In genomic region chr15:64751464-64751863, GRCh38 we compare ENCODE assay signal across 19 cellular contexts. TPM values are rescaled to one million over a fixed set of nuclear protein-coding genes. Genes with fewer than 3 reads are reported as not detected.
DNase-seq lines count a peak whose midpoint lies in the region; ATAC-seq and TF ChIP-seq lines count a peak whose summit lies in the region.
"Had no signal": no experiment of that assay in that cellular context is flagged by ENCODE, and none has a peak within 500 bp of the region (broad histone marks: within the 10 kb centered on the region; RNA-seq: fewer than 3 reads in every experiment).

No MANE protein-coding gene starts in this region.

- no CpG with 5 or more reads among the region's 13 CpGs for WGBS in mesendoderm (ENCODE audit: extremely low coverage, insufficient coverage, low lambda C conversion rate)
- 81 to 89% (median 86%) methylated on average over 10 to 13 of the region's 13 CpGs for WGBS in stomach, 5 donors

- peaks cover 93% of the 10 kb centered on the region for H3K79me2 ChIP-seq in mesendoderm (ENCODE audit: control insufficient read depth, insufficient read depth, low read length)

- H3K27ac ChIP-seq in coronary artery (peak overlapping the region; percentile 14 to 16), mesendoderm (ENCODE audit: low read depth, low read length) (no peak overlapping the region), stomach (peak overlapping the region in 3 of 5 donors; percentile 55 to 76 (median 76))
- H3K27ac ChIP-seq: KMS-11, RWPE1 had no signal

- H3K36me3 ChIP-seq in mesendoderm (ENCODE audit: control insufficient read depth, insufficient read depth, low read length), result peaks cover 10% of the 10 kb centered on the region
- peaks cover 0 to 6% (median 3%) of the 10 kb centered on the region in 4 donors for H3K36me3 ChIP-seq in stomach

- H2BK15ac ChIP-seq in mesendoderm (replicated peaks; ENCODE audit: low read depth), result no peak overlapping the region

- no peak for TF ChIP-seq POLR2A in stomach (IDR thresholded peaks at IDR 0.05)

- no peak for TF ChIP-seq EP300 in stomach (IDR thresholded peaks at IDR 0.05)

- H2BK5ac ChIP-seq in mesendoderm (ENCODE audit: low read length), result no peak overlapping the region

- H3K23ac ChIP-seq in mesendoderm (ENCODE audit: low read length), result no peak overlapping the region

- peaks cover 32% of the 10 kb centered on the region for H3K79me1 ChIP-seq in mesendoderm (ENCODE audit: low read length)

- TF ChIP-seq CTCF in coronary artery (IDR thresholded peaks at IDR 0.05) (no peak), stomach (IDR thresholded peaks at IDR 0.05) (no peak)

- no peak overlapping the region for H3K4me3 ChIP-seq in coronary artery
- H3K4me3 ChIP-seq in mesendoderm (ENCODE audit: low read length), result no peak overlapping the region
- no peak overlapping the region for H3K4me3 ChIP-seq in stomach

- H2AK5ac ChIP-seq in mesendoderm (ENCODE audit: low read length), result no peak overlapping the region

- H3K4me2 ChIP-seq in mesendoderm (ENCODE audit: low read length), result no peak overlapping the region
- H3K4me2 ChIP-seq: KMS-11 had no signal

- peaks cover 2% of the 10 kb centered on the region for H3K4me1 ChIP-seq in mesendoderm (ENCODE audit: control insufficient read depth, low read depth, low read length)
- H3K4me1 ChIP-seq in stomach, result peaks cover 0 to 52% (median 6%) of the 10 kb centered on the region in 4 donors

- intact Hi-C loops in stomach (cut with DNase I; ENCODE audit: low total_unique reads), result no loop called here

- H4K8ac ChIP-seq in mesendoderm (ENCODE audit: low read depth, low read length), result no peak overlapping the region

- H3K9ac ChIP-seq in mesendoderm (ENCODE audit: low read length), result no peak overlapping the region
- H3K9ac ChIP-seq: KMS-11 had no signal

- ATAC-seq in GM21360 (IDR thresholded peaks at IDR 0.05; ENCODE audit: unreplicated experiment), result no peak

- no peaks in the 10 kb centered on the region for H3K27me3 ChIP-seq in mesendoderm (ENCODE audit: insufficient read depth, low read length, poor library complexity)
- no peaks in the 10 kb centered on the region for H3K27me3 ChIP-seq in stomach

- H2BK120ac ChIP-seq in mesendoderm (ENCODE audit: low read depth, low read length), result no peak overlapping the region

- peak; percentile 70 for DNase-seq in ELF-1 (ENCODE audit: low read depth, low spot score)
- DNase-seq in coronary artery (ENCODE audit: low spot score), result no peak
- peak; percentile 63 for DNase-seq in mesendoderm
- no peak for DNase-seq in stomach
- no peak for DNase-seq in mucosa of gallbladder (ENCODE audit: low spot score)
- DNase-seq in glomerular visceral epithelial cell (ENCODE audit: extremely low spot score), result no peak
- DNase-seq: AML-193; CD4-positive, CD25-positive, alpha-beta regulatory T cell; DMS79 treated with DMSO at 0.1 percent for 48 hours; GF-D8; NCI-H1092; NCI-H1694; NCI-H2107; NCI-H226; NCI-H526 treated with DMSO at 0.1 percent for 48 hours; OCI-M1 had no signal

- no peak overlapping the region for H3K4ac ChIP-seq in mesendoderm (ENCODE audit: low read depth, low read length)

- no peaks in the 10 kb centered on the region for H3K9me3 ChIP-seq in stomach

- H4K5ac ChIP-seq in mesendoderm (ENCODE audit: low read length), result no peak overlapping the region

- no peak overlapping the region for H3K56ac ChIP-seq in mesendoderm (ENCODE audit: low read length)

- H3K18ac ChIP-seq in mesendoderm (ENCODE audit: low read length), result no peak overlapping the region

RNA-seq across cellular contexts. Expression of gene RBPMS2, which starts 23.9 kb away (rescaled TPM):
- 252 TPM for polyA plus RNA-seq in mesendoderm (2013, experiment 1 of 2)
- polyA plus RNA-seq in mesendoderm (2013, experiment 2 of 2), result 256 TPM
- total RNA-seq in stomach (10 to 100 TPM in 1 of 5 donors, 1 to 10 TPM in 4; 2.3 to 38.8 (median 8.7) TPM), mucosa of gallbladder (41.3 TPM)
- 10 to 100 TPM in 2 of 3 donors, 1 to 10 TPM in 1; 9.5 to 18.8 (median 17.0) TPM for polyA plus RNA-seq in stomach
- polyA plus RNA-seq: CD4-positive, CD25-positive, alpha-beta regulatory T cell had no signal

Comparison
In these comparisons a context has a peak if more than half of its experiments do, and no peak if none do; other contexts are left out.
1. DNase-seq: peak in ELF-1 (single experiment) and mesendoderm (single experiment); none in coronary artery (single experiment), stomach (single experiment), mucosa of gallbladder (single experiment) and glomerular visceral epithelial cell (single experiment).